Comparison of ENCODE assay signal across 28 cellular contexts in genomic region chr3:81307221-81307620, GRCh38.
"Had no signal": no experiment of that assay in that cellular context is flagged by ENCODE, and none has a peak within 500 bp of the region (broad histone marks: within the 10 kb centered on the region; RNA-seq: fewer than 3 reads in every experiment).

No MANE protein-coding gene starts in this region.

- H3K36me3 ChIP-seq: left lung, lower lobe of right lung, ovary, right atrium auricular region, right lobe of liver, thyroid gland, transverse colon, upper lobe of left lung, vagina had no signal

- H3K36me3 Mint-ChIP-seq: naive B cell; natural killer cell; stimulated activated memory B cell treated with anti-CD40 and anti-IgM and Interleukin-4, amounts not matched to agents 10 μg/mL and 1 μg/mL and 100 μg/mL, for 72 hours had no signal

- H3K27ac ChIP-seq: left lung, lower lobe of right lung, ovary, right atrium auricular region, right lobe of liver, testis, thyroid gland, transverse colon, upper lobe of left lung, vagina had no signal

- H3K4me3 Mint-ChIP-seq: naive B cell; natural killer cell; nephron progenitor cell; stimulated activated memory B cell treated with anti-CD40 and anti-IgM and Interleukin-4, amounts not matched to agents 10 μg/mL and 1 μg/mL and 100 μg/mL, for 72 hours; stimulated activated naive CD8-positive, alpha-beta T cell treated with anti-CD3 and anti-CD28 coated beads, Interleukin-15, amount 100 ng/mL, for 72 hours had no signal

- H3K4me3 ChIP-seq: left lung, lower lobe of right lung, ovary, right atrium auricular region, right lobe of liver, smooth muscle cell, testis, thyroid gland, transverse colon, upper lobe of left lung, vagina had no signal

- H3K27me3 ChIP-seq: left lung, ovary, right atrium auricular region, right lobe of liver, testis, thyroid gland, transverse colon, upper lobe of left lung, vagina had no signal

- FAIRE-seq: keratinocyte had no signal

- ATAC-seq: left cardiac atrium; left lung; lower lobe of right lung; natural killer cell; right lobe of liver; stimulated activated memory B cell treated with anti-CD40 and anti-IgM and Interleukin-4, amounts not matched to agents 10 μg/mL and 1 μg/mL and 100 μg/mL, for 72 hours; stimulated activated naive CD8-positive, alpha-beta T cell treated with anti-CD3 and anti-CD28 coated beads, Interleukin-15, amount 100 ng/mL, for 72 hours had no signal

- H3K4me1 Mint-ChIP-seq: naive B cell; natural killer cell; stimulated activated memory B cell treated with anti-CD40 and anti-IgM and Interleukin-4, amounts not matched to agents 10 μg/mL and 1 μg/mL and 100 μg/mL, for 72 hours; stimulated activated naive CD8-positive, alpha-beta T cell treated with anti-CD3 and anti-CD28 coated beads, Interleukin-15, amount 100 ng/mL, for 72 hours had no signal

- H3K27me3 Mint-ChIP-seq: naive B cell; progenitor cell of endocrine pancreas; stimulated activated memory B cell treated with anti-CD40 and anti-IgM and Interleukin-4, amounts not matched to agents 10 μg/mL and 1 μg/mL and 100 μg/mL, for 72 hours; stimulated activated naive CD8-positive, alpha-beta T cell treated with anti-CD3 and anti-CD28 coated beads, Interleukin-15, amount 100 ng/mL, for 72 hours had no signal

- H3K9me3 ChIP-seq: left lung, lower lobe of right lung, ovary, right atrium auricular region, right lobe of liver, testis, thyroid gland, transverse colon, upper lobe of left lung, vagina had no signal

- H3K9me3 Mint-ChIP-seq: naive B cell; nephron progenitor cell; stimulated activated memory B cell treated with anti-CD40 and anti-IgM and Interleukin-4, amounts not matched to agents 10 μg/mL and 1 μg/mL and 100 μg/mL, for 72 hours; stimulated activated naive CD8-positive, alpha-beta T cell treated with anti-CD3 and anti-CD28 coated beads, Interleukin-15, amount 100 ng/mL, for 72 hours had no signal

- H3K27ac Mint-ChIP-seq: naive B cell; natural killer cell; nephron progenitor cell; progenitor cell of endocrine pancreas; stimulated activated memory B cell treated with anti-CD40 and anti-IgM and Interleukin-4, amounts not matched to agents 10 μg/mL and 1 μg/mL and 100 μg/mL, for 72 hours; stimulated activated naive CD8-positive, alpha-beta T cell treated with anti-CD3 and anti-CD28 coated beads, Interleukin-15, amount 100 ng/mL, for 72 hours had no signal

- H3K4me1 ChIP-seq: left lung, lower lobe of right lung, right atrium auricular region, right lobe of liver, testis, thyroid gland, transverse colon, upper lobe of left lung, vagina had no signal

- DNase-seq: hippocampal formation; kidney glomerular epithelial cell; left cardiac atrium; left lung; lower lobe of right lung; mammary epithelial cell; mesenchymal stem cell; naive B cell; natural killer cell; nephron progenitor cell; ovary; right lobe of liver; stimulated activated CD4-positive, alpha-beta T cell treated with anti-CD3 and anti-CD28 coated beads, Interleukin-1b, Interleukin-23, amount 100 ng/mL, for 48 hours; stimulated activated CD4-positive, alpha-beta T cell treated with anti-CD3 and anti-CD28 coated beads, Interleukin-2, amount 100 ng/mL, for 48 hours; stimulated activated CD4-positive, alpha-beta T cell treated with anti-CD3 and anti-CD28 coated beads, Interleukin-4, amount 100 ng/mL, for 4 hours; stimulated activated CD8-positive, alpha-beta memory T cell treated with anti-CD3 and anti-CD28 coated beads, Interleukin-4, amount 100 ng/mL, for 48 hours; stimulated activated naive CD4-positive, alpha-beta T cell treated with Interleukin-2 at 50 U/mL for 16 hours; stimulated activated naive CD8-positive, alpha-beta T cell treated with anti-CD3 and anti-CD28 coated beads, Interleukin-15, amount 100 ng/mL, for 72 hours; testis; thyroid gland; transverse colon; upper lobe of left lung had no signal
